14 cellular contexts compared by ENCODE assay signal in genomic region chr10:79468015-79468560, GRCh38. TPM values are rescaled to one million over a fixed set of nuclear protein-coding genes. Genes with fewer than 3 reads are reported as not detected.
DNase-seq lines count a peak whose midpoint lies in the region; ATAC-seq, FAIRE-seq and TF ChIP-seq lines count a peak whose summit lies in the region.
"Had no signal": no experiment of that assay in that cellular context is flagged by ENCODE, and none has a peak within 500 bp of the region (broad histone marks: within the 10 kb centered on the region; RNA-seq: fewer than 3 reads in every experiment).

No MANE protein-coding gene starts in this region.

- H3K4me1 Mint-ChIP-seq in activated CD8-positive, alpha-beta memory T cell treated with anti-CD3 and anti-CD28 coated beads, Interleukin-2, amount 10 ng/mL, durations not matched to agents 7 days and 5 days, result no peaks in the 10 kb centered on the region

- H3K9me3 Mint-ChIP-seq in activated CD8-positive, alpha-beta memory T cell treated with anti-CD3 and anti-CD28 coated beads, Interleukin-2, amount 10 ng/mL, durations not matched to agents 7 days and 5 days (ENCODE audit: low read depth), result no peaks in the 10 kb centered on the region
- H3K9me3 Mint-ChIP-seq: activated CD4-positive, alpha-beta T cell treated with anti-CD3 and anti-CD28 coated beads, Interleukin-2, amount 10 ng/mL, durations not matched to agents 24 days and 14 days; activated T-cell treated with anti-CD3 and anti-CD28 coated beads, Interleukin-2, amount 50 U/mL, for 72 hours; HFFc6 had no signal

- CTCF ChIA-PET in activated CD8-positive, alpha-beta memory T cell treated with anti-CD3 and anti-CD28 coated beads, Interleukin-2, amount 10 ng/mL, durations not matched to agents 7 days and 5 days (lab: Charles Lee), result interaction anchor here (0.7 to 4.5 kb wide), 22 partner anchors 8 to 266 kb away, joined by 3 to 33 read pairs (median 4); no protein-coding TSS in a partner anchor

- no peaks in the 10 kb centered on the region for H3K36me3 ChIP-seq in WERI-Rb-1
- H3K36me3 ChIP-seq in left ventricle myocardium inferior, result no peaks in the 10 kb centered on the region
- H3K36me3 ChIP-seq in pancreas, result no peaks in the 10 kb centered on the region
- H3K36me3 ChIP-seq: ascending aorta had no signal

- FAIRE-seq in pancreas (lab: Jason Lieb, UNC), result no peak
- FAIRE-seq: D721Med, islet of Langerhans had no signal

- H3K4me1 ChIP-seq in left ventricle myocardium inferior (peaks cover 45% of the 10 kb centered on the region), pancreas (no peaks in the 10 kb centered on the region)
- H3K4me1 ChIP-seq: ascending aorta had no signal

- H3K27me3 ChIP-seq in WERI-Rb-1 (ENCODE audit: insufficient read depth, low read depth, severe bottlenecking) (peaks cover 14% of the 10 kb centered on the region), left ventricle myocardium inferior (ENCODE audit: low read depth) (no peaks in the 10 kb centered on the region), pancreas (no peaks in the 10 kb centered on the region)
- H3K27me3 ChIP-seq: ascending aorta had no signal

- no peak overlapping the region for H3K4me3 Mint-ChIP-seq in activated CD8-positive, alpha-beta memory T cell treated with anti-CD3 and anti-CD28 coated beads, Interleukin-2, amount 10 ng/mL, durations not matched to agents 7 days and 5 days
- H3K4me3 Mint-ChIP-seq: activated CD4-positive, alpha-beta T cell treated with anti-CD3 and anti-CD28 coated beads, Interleukin-2, amount 10 ng/mL, durations not matched to agents 24 days and 14 days; activated T-cell treated with anti-CD3 and anti-CD28 coated beads, Interleukin-2, amount 50 U/mL, for 72 hours; HFFc6 had no signal

- no peaks in the 10 kb centered on the region for H3K9me3 ChIP-seq in WERI-Rb-1 (ENCODE audit: severe bottlenecking)
- no peaks in the 10 kb centered on the region for H3K9me3 ChIP-seq in left ventricle myocardium inferior (replicated peaks)
- H3K9me3 ChIP-seq in pancreas, result no peaks in the 10 kb centered on the region
- H3K9me3 ChIP-seq: ascending aorta had no signal

- ATAC-seq in pancreas (peak; percentile 12 to 61 (median 36)), HG03039 (IDR thresholded peaks at IDR 0.05; ENCODE audit: unreplicated experiment) (no peak)
- no peak for ATAC-seq in activated CD8-positive, alpha-beta memory T cell treated with anti-CD3 and anti-CD28 coated beads, Interleukin-2, amount 10 ng/mL, durations not matched to agents 7 days and 5 days

- WGBS in pancreas, 2 donors, result 46 to 64% methylated on average over 3 of the region's 3 CpGs

- H3K27ac ChIP-seq in WERI-Rb-1 (no peak overlapping the region), left ventricle myocardium inferior (replicated peaks) (peak overlapping the region; percentile 74), pancreas (peak overlapping the region in 1 of 4 donors; percentile 27)

- H3K27me3 Mint-ChIP-seq in activated CD8-positive, alpha-beta memory T cell treated with anti-CD3 and anti-CD28 coated beads, Interleukin-2, amount 10 ng/mL, durations not matched to agents 7 days and 5 days, result peaks cover 15% of the 10 kb centered on the region

- H3K4me3 ChIP-seq in WERI-Rb-1 (ENCODE audit: low read depth, low read length) (no peak overlapping the region), left ventricle myocardium inferior (peak overlapping the region; percentile 9), pancreas (no peak overlapping the region)
- H3K4me3 ChIP-seq: ascending aorta had no signal

- H3K27ac Mint-ChIP-seq in activated CD8-positive, alpha-beta memory T cell treated with anti-CD3 and anti-CD28 coated beads, Interleukin-2, amount 10 ng/mL, durations not matched to agents 7 days and 5 days, result no peak overlapping the region
- H3K27ac Mint-ChIP-seq: activated CD4-positive, alpha-beta T cell treated with anti-CD3 and anti-CD28 coated beads, Interleukin-2, amount 10 ng/mL, durations not matched to agents 24 days and 14 days; activated T-cell treated with anti-CD3 and anti-CD28 coated beads, Interleukin-2, amount 50 U/mL, for 72 hours; HFFc6 had no signal

- intact Hi-C loops in left ventricle myocardium inferior (cut with micrococcal nuclease) (loop anchor here (5.0 kb wide), 1 partner anchor 96 kb away; no protein-coding TSS in a partner anchor), pancreas (cut with DNase I) (loop anchor here in 1 of 3 donors (5.0 kb wide), 1 partner anchor 91 kb away; no protein-coding TSS in a partner anchor)

- TF ChIP-seq CTCF in WERI-Rb-1 (IDR thresholded peaks at IDR 0.05; ENCODE audit: low read depth, low read length), result 0 out of 2 replicates have a peak, but pooled peaks have one; percentile 11
- TF ChIP-seq CTCF in left ventricle myocardium inferior (IDR thresholded peaks at IDR 0.05; ENCODE audit: borderline replicate concordance), result no peak
- TF ChIP-seq CTCF in pancreas (IDR thresholded peaks at IDR 0.05), result no peak

- DNase-seq in AML-193 (lab: John Stamatoyannopoulos, UW), result peak; percentile 48 to 62
- no peak for DNase-seq in WERI-Rb-1
- DNase-seq in left ventricle myocardium inferior, result no peak
- no peak for DNase-seq in pancreas
- DNase-seq in NK-92 treated with Interleukin-12 subunit alpha and Interleukin-12 subunit beta, amount 100 ng/mL, for 24 hours (lab: John Stamatoyannopoulos, UW), result no peak
- DNase-seq in activated CD8-positive, alpha-beta memory T cell treated with anti-CD3 and anti-CD28 coated beads, Interleukin-2, amount 10 ng/mL, durations not matched to agents 7 days and 5 days, result no peak
- DNase-seq in stimulated activated CD4-positive, alpha-beta T cell treated with anti-CD3 and anti-CD28 coated beads, Interleukin-15, amount 100 ng/mL, for 24 hours, result no peak

- no peaks in the 10 kb centered on the region for H3K36me3 Mint-ChIP-seq in activated CD8-positive, alpha-beta memory T cell treated with anti-CD3 and anti-CD28 coated beads, Interleukin-2, amount 10 ng/mL, durations not matched to agents 7 days and 5 days

RNA-seq across cellular contexts. Expression of gene ZCCHC24, which starts 22.7 kb away (rescaled TPM):
- total RNA-seq in left ventricle myocardium inferior (47.5 TPM), pancreas (10 to 100 TPM in 1 of 6 donors, 1 to 10 TPM in 5; 3.5 to 13.2 (median 6.9) TPM)
- polyA plus RNA-seq in pancreas, result 10 to 100 TPM in 1 of 2 donors, 1 to 10 TPM in 1; 6.6 to 10.4 TPM
- 1 to 10 TPM; 2.4 to 3.1 TPM for total RNA-seq in activated CD8-positive, alpha-beta memory T cell treated with anti-CD3 and anti-CD28 coated beads, Interleukin-2, amount 10 ng/mL, durations not matched to agents 7 days and 5 days

RNA-seq across cellular contexts. Expression of gene EIF5AL1, which starts 44.2 kb away (rescaled TPM):
- total RNA-seq in left ventricle myocardium inferior (0.05 TPM), pancreas (under 1 TPM in 5 of 6 donors, not detected in 1; 0.05 to 0.44 (median 0.35) TPM)
- under 1 TPM; 0.11 to 0.33 TPM for polyA plus RNA-seq in pancreas
- 1 to 10 TPM; 1.1 to 1.8 TPM for total RNA-seq in activated CD8-positive, alpha-beta memory T cell treated with anti-CD3 and anti-CD28 coated beads, Interleukin-2, amount 10 ng/mL, durations not matched to agents 7 days and 5 days

Comparison
In these comparisons a context has a peak if more than half of its experiments do, and no peak if none do; other contexts are left out.
1. DNase-seq: peak in AML-193 (2 of 2); none in WERI-Rb-1 (single experiment), left ventricle myocardium inferior (single experiment), pancreas (0 of 6), NK-92 treated with Interleukin-12 subunit alpha and Interleukin-12 subunit beta, amount 100 ng/mL, for 24 hours (single experiment), activated CD8-positive, alpha-beta memory T cell treated with anti-CD3 and anti-CD28 coated beads, Interleukin-2, amount 10 ng/mL, durations not matched to agents 7 days and 5 days (single experiment) and stimulated activated CD4-positive, alpha-beta T cell treated with anti-CD3 and anti-CD28 coated beads, Interleukin-15, amount 100 ng/mL, for 24 hours (single experiment).
2. ATAC-seq: peak in pancreas (4 of 4); none in HG03039 (single experiment) and activated CD8-positive, alpha-beta memory T cell treated with anti-CD3 and anti-CD28 coated beads, Interleukin-2, amount 10 ng/mL, durations not matched to agents 7 days and 5 days (single experiment).